22 cellular contexts compared by ENCODE assay signal in the genomic region with DNA sequence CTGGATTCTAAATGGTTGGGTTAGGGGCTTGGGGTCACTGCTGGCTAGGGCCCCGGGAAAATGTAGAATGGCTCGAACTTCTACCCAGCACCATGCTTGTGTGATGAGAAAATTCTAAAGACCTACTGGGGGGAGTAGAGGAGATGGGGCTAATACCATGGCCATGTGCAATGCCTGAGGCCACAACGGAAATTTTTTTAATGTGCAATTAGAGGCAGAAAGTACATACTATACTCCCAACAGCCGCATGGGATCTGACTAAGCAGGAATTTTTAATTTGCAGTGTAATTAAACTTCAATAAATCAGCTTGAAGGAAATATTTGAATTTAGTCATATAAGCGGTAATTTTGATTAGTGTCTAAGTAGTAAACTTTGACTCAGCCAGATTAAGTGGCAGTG. TPM values are rescaled to one million over a fixed set of nuclear protein-coding genes. Genes with fewer than 3 reads are reported as not detected.
A peak's percentile ranks its signal among the peaks of the same experiment; 100 is the strongest.
DNase-seq lines count a peak whose midpoint lies in the region; ATAC-seq, FAIRE-seq and TF ChIP-seq lines count a peak whose summit lies in the region.
"Had no signal": no experiment of that assay in that cellular context is flagged by ENCODE, and none has a peak within 500 bp of the region (broad histone marks: within the 10 kb centered on the region; RNA-seq: fewer than 3 reads in every experiment).

No MANE protein-coding gene starts in this region.

- no peak overlapping the region for H3K4me3 Mint-ChIP-seq in HFFc6
- H3K4me3 Mint-ChIP-seq: CD4-positive, alpha-beta memory T cell; GM23338 had no signal

- H3K36me3 Mint-ChIP-seq in HFFc6 (ENCODE audit: low read depth) = peaks cover 7% of the 10 kb centered on the region

- TF ChIP-seq CTCF in HFFc6 (IDR thresholded peaks at IDR 0.05) (no peak), kidney (IDR thresholded peaks at IDR 0.05; ENCODE audit: borderline replicate concordance, extremely low read depth, insufficient read depth) (no peak)

- no peak overlapping the region for H3K27ac ChIP-seq in SK-N-MC
- H3K27ac ChIP-seq in kidney (ENCODE audit: low read depth in 2 of 2, low read length in 2 of 2) = no peak overlapping the region
- H3K27ac ChIP-seq: C4-2B had no signal

- H3K9me3 ChIP-seq in SK-N-MC (ENCODE audit: low read depth, low read length) = no peaks in the 10 kb centered on the region
- H3K9me3 ChIP-seq in kidney (ENCODE audit: control insufficient read depth in 1 of 2, low read length in 2 of 2) = no peaks in the 10 kb centered on the region

- DNase-seq in AG08395 (ENCODE audit: low spot score) (peak; percentile 14), HFFc6 (peak; percentile 23), SK-N-MC (ENCODE audit: low read depth, low spot score) (peak; percentile 51), kidney (no peak)
- DNase-seq: ACHN; AML-193; CD4-positive, alpha-beta memory T cell; DMS153; DMS79; HCEC 1CT; KG1 had no signal

- peaks cover 7% of the 10 kb centered on the region for H3K4me1 Mint-ChIP-seq in HFFc6 (ENCODE audit: low read depth)
- H3K4me1 Mint-ChIP-seq: CD4-positive, alpha-beta memory T cell; GM23338 had no signal

- intact Hi-C loops in kidney (cut with DNase I) = no loop called here

- ATAC-seq in GM21529 (IDR thresholded peaks at IDR 0.05; ENCODE audit: unreplicated experiment) (no peak), HG02938 (IDR thresholded peaks at IDR 0.05; ENCODE audit: unreplicated experiment) (no peak)
- ATAC-seq: GM12878, GM23338 had no signal

- no peak for FAIRE-seq in kidney (lab: Jason Lieb, UNC)
- FAIRE-seq: GM12878, H54 had no signal

- H3K4me1 ChIP-seq in kidney (ENCODE audit: control insufficient read depth in 1 of 2, insufficient read depth in 1 of 2, low read depth in 1 of 2, low read length in 2 of 2) = no peaks in the 10 kb centered on the region

- H3K36me3 ChIP-seq in SK-N-MC (ENCODE audit: insufficient read depth, low read length) (no peaks in the 10 kb centered on the region), kidney (ENCODE audit: control insufficient read depth in 1 of 2, insufficient read depth in 2 of 2, low read length in 2 of 2) (no peaks in the 10 kb centered on the region)

- H3K27ac Mint-ChIP-seq in HFFc6 = no peak overlapping the region
- H3K27ac Mint-ChIP-seq: GM23338 had no signal

- no peak overlapping the region for H3K9ac ChIP-seq in SK-N-MC (ENCODE audit: insufficient read length)
- no peak overlapping the region for H3K9ac ChIP-seq in kidney (ENCODE audit: low read length in 2 of 2)

- H3K9me3 Mint-ChIP-seq in HFFc6 = peaks cover 4% of the 10 kb centered on the region; the same call in 1 of the 2 replicates

- peaks cover 17% of the 10 kb centered on the region for H3K27me3 Mint-ChIP-seq in HFFc6 (ENCODE audit: insufficient read depth)

- H3K4me3 ChIP-seq in SK-N-MC (no peak overlapping the region), kidney (ENCODE audit: low read length in 2 of 2) (no peak overlapping the region)
- H3K4me3 ChIP-seq: GM12878, GM23338 had no signal

RNA-seq across cellular contexts. Expression of gene CNGA3, which starts 53.3 kb away (rescaled TPM):
- under 1 TPM; 0.14 to 0.71 (median 0.22) TPM for total RNA-seq in HFFc6 (2021; fragmentation: NEBNext Ultra II Directional; extraction: Animal tissue kit (Norgen Biotek cat#: 25700))
- total RNA-seq in kidney = not detected
- polyA plus RNA-seq in kidney (ENCODE audit: insufficient read depth, low read depth, low replicate concordance) = not detected
- total RNA-seq: A172; CD4-positive, alpha-beta memory T cell; Daoy; G401; GM12878; GM23338; HT-29 had no signal
- polyA plus RNA-seq: BJ; CD4-positive, alpha-beta memory T cell; GM12878; GM23338 had no signal
